In the genomic region with DNA sequence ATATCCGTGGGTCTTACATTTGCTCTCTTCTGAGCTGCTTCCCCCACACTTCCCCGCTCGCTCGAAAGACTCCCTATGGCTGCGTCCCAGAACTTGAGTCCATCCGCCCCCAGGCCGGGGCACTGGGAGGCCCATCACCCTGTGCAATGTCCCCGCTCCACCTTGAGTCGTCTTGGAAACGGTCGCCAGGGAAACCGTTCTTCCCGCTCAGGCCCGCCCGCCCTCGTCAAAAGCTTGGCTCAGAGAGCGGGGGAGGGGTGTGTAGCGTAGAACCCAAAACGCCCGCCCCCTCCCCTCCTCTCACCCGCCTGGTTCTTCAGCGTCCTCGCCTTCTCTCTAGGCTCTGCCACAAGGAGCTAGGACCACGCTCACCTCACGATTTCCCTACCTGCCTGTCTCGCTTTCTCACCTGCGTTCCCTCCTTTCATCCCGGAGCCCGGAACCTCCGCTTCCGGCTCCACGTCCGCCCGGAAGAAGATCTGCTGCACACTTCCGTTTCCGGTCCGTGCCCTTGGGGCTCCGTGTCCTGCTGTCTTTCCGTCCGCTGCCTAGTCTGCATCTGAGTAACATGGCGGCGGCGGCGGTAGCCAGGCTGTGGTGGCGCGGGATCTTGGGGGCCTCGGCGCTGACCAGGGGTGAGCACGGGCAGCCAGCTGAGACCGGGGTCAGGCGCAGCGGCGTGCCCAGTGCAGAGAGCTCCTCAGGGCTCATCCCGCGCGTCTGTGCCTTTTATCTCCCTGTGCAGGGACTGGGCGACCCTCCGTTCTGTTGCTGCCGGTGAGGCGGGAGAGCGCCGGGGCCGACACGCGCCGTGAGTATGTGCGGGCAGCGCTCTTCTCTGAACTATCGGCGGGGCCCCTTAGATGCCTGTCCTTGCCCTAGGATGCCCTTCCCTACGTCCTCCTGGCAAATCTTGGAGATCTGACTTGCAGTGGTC, we compare ENCODE assay signal across 1 cellular context.
TF ChIP-seq lines count a peak whose summit lies in the region.

Gene KBTBD4, minus strand, starts transcription at position 447 of the 937 bp plus-strand sequence. Its CDS starts 19 bp downstream, at position 428.
Gene NDUFS3, plus strand, starts transcription at position 551 of the 937 bp plus-strand sequence. Its CDS starts 18 bp downstream, at position 569.

TF ChIP-seq in HEK293, 187 proteins besides CTCF, POLR2A, EP300 and RAD21 (continued from another document and continues in another):
- TF ChIP-seq, protein P1, sequence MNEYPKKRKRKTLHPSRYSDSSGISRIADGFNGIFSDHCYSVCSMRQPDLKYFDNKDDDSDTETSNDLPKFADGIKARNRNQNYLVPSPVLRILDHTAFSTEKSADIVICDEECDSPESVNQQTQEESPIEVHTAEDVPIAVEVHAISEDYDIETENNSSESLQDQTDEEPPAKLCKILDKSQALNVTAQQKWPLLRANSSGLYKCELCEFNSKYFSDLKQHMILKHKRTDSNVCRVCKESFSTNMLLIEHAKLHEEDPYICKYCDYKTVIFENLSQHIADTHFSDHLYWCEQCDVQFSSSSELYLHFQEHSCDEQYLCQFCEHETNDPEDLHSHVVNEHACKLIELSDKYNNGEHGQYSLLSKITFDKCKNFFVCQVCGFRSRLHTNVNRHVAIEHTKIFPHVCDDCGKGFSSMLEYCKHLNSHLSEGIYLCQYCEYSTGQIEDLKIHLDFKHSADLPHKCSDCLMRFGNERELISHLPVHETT (tag by site-specific recombination; IDR thresholded peaks at IDR 0.05), result peak; percentile 100
- TF ChIP-seq, protein P2, sequence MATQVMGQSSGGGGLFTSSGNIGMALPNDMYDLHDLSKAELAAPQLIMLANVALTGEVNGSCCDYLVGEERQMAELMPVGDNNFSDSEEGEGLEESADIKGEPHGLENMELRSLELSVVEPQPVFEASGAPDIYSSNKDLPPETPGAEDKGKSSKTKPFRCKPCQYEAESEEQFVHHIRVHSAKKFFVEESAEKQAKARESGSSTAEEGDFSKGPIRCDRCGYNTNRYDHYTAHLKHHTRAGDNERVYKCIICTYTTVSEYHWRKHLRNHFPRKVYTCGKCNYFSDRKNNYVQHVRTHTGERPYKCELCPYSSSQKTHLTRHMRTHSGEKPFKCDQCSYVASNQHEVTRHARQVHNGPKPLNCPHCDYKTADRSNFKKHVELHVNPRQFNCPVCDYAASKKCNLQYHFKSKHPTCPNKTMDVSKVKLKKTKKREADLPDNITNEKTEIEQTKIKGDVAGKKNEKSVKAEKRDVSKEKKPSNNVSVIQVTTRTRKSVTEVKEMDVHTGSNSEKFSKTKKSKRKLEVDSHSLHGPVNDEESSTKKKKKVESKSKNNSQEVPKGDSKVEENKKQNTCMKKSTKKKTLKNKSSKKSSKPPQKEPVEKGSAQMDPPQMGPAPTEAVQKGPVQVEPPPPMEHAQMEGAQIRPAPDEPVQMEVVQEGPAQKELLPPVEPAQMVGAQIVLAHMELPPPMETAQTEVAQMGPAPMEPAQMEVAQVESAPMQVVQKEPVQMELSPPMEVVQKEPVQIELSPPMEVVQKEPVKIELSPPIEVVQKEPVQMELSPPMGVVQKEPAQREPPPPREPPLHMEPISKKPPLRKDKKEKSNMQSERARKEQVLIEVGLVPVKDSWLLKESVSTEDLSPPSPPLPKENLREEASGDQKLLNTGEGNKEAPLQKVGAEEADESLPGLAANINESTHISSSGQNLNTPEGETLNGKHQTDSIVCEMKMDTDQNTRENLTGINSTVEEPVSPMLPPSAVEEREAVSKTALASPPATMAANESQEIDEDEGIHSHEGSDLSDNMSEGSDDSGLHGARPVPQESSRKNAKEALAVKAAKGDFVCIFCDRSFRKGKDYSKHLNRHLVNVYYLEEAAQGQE (tag by site-specific recombination; IDR thresholded peaks at IDR 0.05), result peak; percentile 59; the same call in 1 of the 2 replicates
- peak; percentile 98 for TF ChIP-seq PRDM10 (tag by site-specific recombination; IDR thresholded peaks at IDR 0.05)
- TF ChIP-seq ZSCAN23 (tag by site-specific recombination; IDR thresholded peaks at IDR 0.05), result peak; percentile 98
- peak; percentile 96 for TF ChIP-seq GLI4 (tag by site-specific recombination; IDR thresholded peaks at IDR 0.05)
- no peak; the same call in 1 of the 2 replicates for TF ChIP-seq ZNF133 (tag by site-specific recombination; IDR thresholded peaks at IDR 0.05)
- TF ChIP-seq ZBTB6 (tag by site-specific recombination; IDR thresholded peaks at IDR 0.05), result peak; percentile 80
- TF ChIP-seq, protein P3, sequence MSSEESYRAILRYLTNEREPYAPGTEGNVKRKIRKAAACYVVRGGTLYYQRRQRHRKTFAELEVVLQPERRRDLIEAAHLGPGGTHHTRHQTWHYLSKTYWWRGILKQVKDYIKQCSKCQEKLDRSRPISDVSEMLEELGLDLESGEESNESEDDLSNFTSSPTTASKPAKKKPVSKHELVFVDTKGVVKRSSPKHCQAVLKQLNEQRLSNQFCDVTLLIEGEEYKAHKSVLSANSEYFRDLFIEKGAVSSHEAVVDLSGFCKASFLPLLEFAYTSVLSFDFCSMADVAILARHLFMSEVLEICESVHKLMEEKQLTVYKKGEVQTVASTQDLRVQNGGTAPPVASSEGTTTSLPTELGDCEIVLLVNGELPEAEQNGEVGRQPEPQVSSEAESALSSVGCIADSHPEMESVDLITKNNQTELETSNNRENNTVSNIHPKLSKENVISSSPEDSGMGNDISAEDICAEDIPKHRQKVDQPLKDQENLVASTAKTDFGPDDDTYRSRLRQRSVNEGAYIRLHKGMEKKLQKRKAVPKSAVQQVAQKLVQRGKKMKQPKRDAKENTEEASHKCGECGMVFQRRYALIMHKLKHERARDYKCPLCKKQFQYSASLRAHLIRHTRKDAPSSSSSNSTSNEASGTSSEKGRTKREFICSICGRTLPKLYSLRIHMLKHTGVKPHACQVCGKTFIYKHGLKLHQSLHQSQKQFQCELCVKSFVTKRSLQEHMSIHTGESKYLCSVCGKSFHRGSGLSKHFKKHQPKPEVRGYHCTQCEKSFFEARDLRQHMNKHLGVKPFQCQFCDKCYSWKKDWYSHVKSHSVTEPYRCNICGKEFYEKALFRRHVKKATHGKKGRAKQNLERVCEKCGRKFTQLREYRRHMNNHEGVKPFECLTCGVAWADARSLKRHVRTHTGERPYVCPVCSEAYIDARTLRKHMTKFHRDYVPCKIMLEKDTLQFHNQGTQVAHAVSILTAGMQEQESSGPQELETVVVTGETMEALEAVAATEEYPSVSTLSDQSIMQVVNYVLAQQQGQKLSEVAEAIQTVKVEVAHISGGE (tag by site-specific recombination; conservative IDR thresholded peaks at IDR 0.05; ENCODE audit: low read depth), result peak; percentile 100
- peak; percentile 65; the same call in 1 of the 2 replicates for TF ChIP-seq ZBTB20 (tag by site-specific recombination; IDR thresholded peaks at IDR 0.05)
- TF ChIP-seq GLIS2 (tag by site-specific recombination; IDR thresholded peaks at IDR 0.05), result peak; percentile 77
- peak; percentile 78 for TF ChIP-seq ZIC2 (tag by site-specific recombination; IDR thresholded peaks at IDR 0.05)
- peak; percentile 100 for TF ChIP-seq ZNF501 (tag by site-specific recombination; IDR thresholded peaks at IDR 0.05)
- TF ChIP-seq ZNF610 (tag by site-specific recombination; IDR thresholded peaks at IDR 0.05; ENCODE audit: borderline replicate concordance), result peak; percentile 75; the same call in 1 of the 2 replicates
- TF ChIP-seq AEBP2 (tag by site-specific recombination; IDR thresholded peaks at IDR 0.05; ENCODE audit: borderline replicate concordance), result peak; percentile 71; the same call in 1 of the 2 replicates
- TF ChIP-seq ZNF76 (tag by site-specific recombination; IDR thresholded peaks at IDR 0.05; ENCODE audit: borderline replicate concordance, low read depth), result peak; percentile 92
- TF ChIP-seq OVOL3 (tag by site-specific recombination; IDR thresholded peaks at IDR 0.05), result peak; percentile 90
- TF ChIP-seq ZNF621 (tag by site-specific recombination; IDR thresholded peaks at IDR 0.05), result no peak
- no peak for TF ChIP-seq ZNF114 (tag by site-specific recombination; IDR thresholded peaks at IDR 0.05)
- TF ChIP-seq ZNF37A (tag by site-specific recombination; IDR thresholded peaks at IDR 0.05), result no peak
- no peak for TF ChIP-seq ZNF132 (tag by site-specific recombination; IDR thresholded peaks at IDR 0.05; ENCODE audit: borderline replicate concordance)
- TF ChIP-seq ZNF302 (tag by site-specific recombination; IDR thresholded peaks at IDR 0.05; ENCODE audit: low read depth), result 0 out of 2 replicates have a peak, but pooled peaks have one; percentile 62
- no peak for TF ChIP-seq ZNF174 (tag by site-specific recombination; IDR thresholded peaks at IDR 0.05)
- peak; percentile 79 for TF ChIP-seq ZBTB10 (tag by site-specific recombination; IDR thresholded peaks at IDR 0.05)
- peak; percentile 55; the same call in 1 of the 2 replicates for TF ChIP-seq ZNF785 (tag by site-specific recombination; IDR thresholded peaks at IDR 0.05)
- TF ChIP-seq, protein P4, sequence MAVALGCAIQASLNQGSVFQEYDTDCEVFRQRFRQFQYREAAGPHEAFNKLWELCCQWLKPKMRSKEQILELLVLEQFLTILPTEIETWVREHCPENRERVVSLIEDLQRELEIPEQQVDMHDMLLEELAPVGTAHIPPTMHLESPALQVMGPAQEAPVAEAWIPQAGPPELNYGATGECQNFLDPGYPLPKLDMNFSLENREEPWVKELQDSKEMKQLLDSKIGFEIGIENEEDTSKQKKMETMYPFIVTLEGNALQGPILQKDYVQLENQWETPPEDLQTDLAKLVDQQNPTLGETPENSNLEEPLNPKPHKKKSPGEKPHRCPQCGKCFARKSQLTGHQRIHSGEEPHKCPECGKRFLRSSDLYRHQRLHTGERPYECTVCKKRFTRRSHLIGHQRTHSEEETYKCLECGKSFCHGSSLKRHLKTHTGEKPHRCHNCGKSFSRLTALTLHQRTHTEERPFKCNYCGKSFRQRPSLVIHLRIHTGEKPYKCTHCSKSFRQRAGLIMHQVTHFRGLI (tag by site-specific recombination; IDR thresholded peaks at IDR 0.05), result peak; percentile 48; the same call in 1 of the 2 replicates
- TF ChIP-seq SP2 (tag by site-specific recombination; IDR thresholded peaks at IDR 0.05), result peak; percentile 94
- TF ChIP-seq WT1 (tag by site-specific recombination; IDR thresholded peaks at IDR 0.05), result peak; percentile 82
- peak; percentile 89 for TF ChIP-seq ZNF335 (tag by site-specific recombination; conservative IDR thresholded peaks at IDR 0.05)
- TF ChIP-seq ZFP3 (tag by site-specific recombination; IDR thresholded peaks at IDR 0.05; ENCODE audit: low read depth), result no peak
- TF ChIP-seq ZNF571 (tag by site-specific recombination; IDR thresholded peaks at IDR 0.05), result no peak
- peak; percentile 55; the same call in 1 of the 2 replicates for TF ChIP-seq ZNF558 (tag by site-specific recombination; IDR thresholded peaks at IDR 0.05)
- TF ChIP-seq ZNF292 (tag by site-specific recombination; IDR thresholded peaks at IDR 0.05; ENCODE audit: borderline replicate concordance, low read depth), result no peak
- TF ChIP-seq SP7 (tag by site-specific recombination; IDR thresholded peaks at IDR 0.05), result peak; percentile 97
